Comparison of ENCODE assay signal across 13 cellular contexts in the genomic region with DNA sequence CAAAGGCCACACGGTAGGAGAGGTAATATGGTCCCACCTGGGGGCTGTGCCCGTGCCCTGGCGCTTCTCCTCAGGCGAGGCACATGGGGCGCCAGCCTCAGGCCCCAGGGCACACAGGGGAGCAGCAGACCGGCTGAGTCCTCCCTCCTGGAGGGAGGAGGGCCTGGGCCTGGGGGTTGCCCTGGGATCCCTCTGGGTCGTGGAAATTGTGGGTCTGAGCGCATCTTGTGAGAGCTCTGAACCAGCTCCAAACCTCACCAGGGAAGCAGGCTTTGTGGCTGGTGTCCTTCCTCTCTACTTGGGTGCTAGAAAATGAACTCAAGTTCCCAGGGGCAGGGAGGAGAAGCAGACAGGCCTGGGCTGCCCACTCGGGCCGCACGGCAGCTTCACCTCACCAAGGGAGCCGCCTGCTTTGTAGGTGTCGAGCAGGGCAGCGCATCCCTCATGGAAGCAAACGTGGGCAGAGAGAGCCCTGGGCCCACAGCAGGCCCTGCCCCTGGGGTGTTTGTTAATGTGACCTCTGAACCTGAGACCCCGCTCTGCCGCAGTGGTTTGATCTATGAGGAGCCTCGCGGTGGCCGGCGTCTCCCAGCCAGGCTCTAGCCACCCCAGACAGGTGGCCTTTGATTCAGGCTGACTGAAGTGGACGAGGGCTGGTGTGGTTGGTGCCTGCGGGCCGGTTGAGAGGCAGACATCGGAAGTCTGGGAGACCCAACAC. TPM values are rescaled to one million over a fixed set of nuclear protein-coding genes. Genes with fewer than 3 reads are reported as not detected.
DNase-seq lines count a peak whose midpoint lies in the region; ATAC-seq and TF ChIP-seq lines count a peak whose summit lies in the region.
"Had no signal": no experiment of that assay in that cellular context is flagged by ENCODE, and none has a peak within 500 bp of the region (broad histone marks: within the 10 kb centered on the region; RNA-seq: fewer than 3 reads in every experiment).

No MANE protein-coding gene starts in this region.

- no peaks in the 10 kb centered on the region for H3K9me3 Mint-ChIP-seq in central memory CD8-positive, alpha-beta T cell
- no peaks in the 10 kb centered on the region for H3K9me3 Mint-ChIP-seq in neural progenitor cell

- DNase-seq in central memory CD8-positive, alpha-beta T cell (ENCODE audit: low spot score in 2 of 2) = no peak
- DNase-seq in left ventricle myocardium inferior = peak; percentile 9
- DNase-seq in neural progenitor cell (ENCODE audit: low spot score) = no peak
- DNase-seq in vagina (ENCODE audit: extremely low spot score in 2 of 2) = no peak
- DNase-seq in activated effector memory CD4-positive, alpha-beta T cell treated with Interleukin-2 at 50 U/mL for 16 hours = no peak
- no peak for DNase-seq in ecto neural progenitor cell (ENCODE audit: low spot score)
- DNase-seq: C1 segment of cervical spinal cord, GOT3, NCI-H1694, NCI-H748 treated with DMSO at 0.1 percent for 48 hours, PC-3 had no signal

- no peak overlapping the region for H3K4me2 ChIP-seq in neural progenitor cell

- peak overlapping the region; percentile 16 for H3K27ac Mint-ChIP-seq in central memory CD8-positive, alpha-beta T cell (ENCODE audit: low read depth)
- peak overlapping the region; percentile 15 for H3K27ac Mint-ChIP-seq in neural progenitor cell

- no peaks in the 10 kb centered on the region for H3K27me3 Mint-ChIP-seq in central memory CD8-positive, alpha-beta T cell
- peaks cover 13% of the 10 kb centered on the region for H3K27me3 Mint-ChIP-seq in neural progenitor cell (ENCODE audit: insufficient read depth, low read depth)

- H3K4me3 ChIP-seq in left ventricle myocardium inferior (no peak overlapping the region), neural progenitor cell (no peak overlapping the region), vagina (no peak overlapping the region)
- H3K4me3 ChIP-seq: K562 had no signal

- H3K4me1 Mint-ChIP-seq in central memory CD8-positive, alpha-beta T cell = no peaks in the 10 kb centered on the region
- H3K4me1 Mint-ChIP-seq in neural progenitor cell = peaks cover 24% of the 10 kb centered on the region

- no peaks in the 10 kb centered on the region for H4K20me1 ChIP-seq in neural progenitor cell (ENCODE audit: low read depth)

- H3K4me3 Mint-ChIP-seq in central memory CD8-positive, alpha-beta T cell = no peak overlapping the region
- H3K4me3 Mint-ChIP-seq in neural progenitor cell = no peak overlapping the region

- no peaks in the 10 kb centered on the region for H3K79me2 ChIP-seq in neural progenitor cell (ENCODE audit: low read depth)

- H3K36me3 Mint-ChIP-seq in central memory CD8-positive, alpha-beta T cell (ENCODE audit: insufficient read depth) = no peaks in the 10 kb centered on the region
- H3K36me3 Mint-ChIP-seq in neural progenitor cell = no peaks in the 10 kb centered on the region

- no peak for ATAC-seq in central memory CD8-positive, alpha-beta T cell (replicated peaks; ENCODE audit: extremely low read depth, poor library complexity, severe bottlenecking)
- ATAC-seq in GM19463 (IDR thresholded peaks at IDR 0.05; ENCODE audit: unreplicated experiment) = no peak
- ATAC-seq: K562, PC-3 had no signal

- H3K4me1 ChIP-seq in left ventricle myocardium inferior (peaks cover 97% of the 10 kb centered on the region), neural progenitor cell (peaks cover under 1% of the 10 kb centered on the region), vagina (peaks cover 74% of the 10 kb centered on the region)

- intact Hi-C loops in left ventricle myocardium inferior (cut with micrococcal nuclease) (no loop called here), vagina (cut with DNase I) (no loop called here)

- H3K27me3 ChIP-seq in left ventricle myocardium inferior (ENCODE audit: low read depth) (no peaks in the 10 kb centered on the region), neural progenitor cell (no peaks in the 10 kb centered on the region), vagina (no peaks in the 10 kb centered on the region)

- H3K27ac ChIP-seq in left ventricle myocardium inferior (replicated peaks) = peak overlapping the region; percentile 66
- no peak overlapping the region for H3K27ac ChIP-seq in neural progenitor cell
- peak overlapping the region; percentile 89 for H3K27ac ChIP-seq in vagina

- no peak for TF ChIP-seq CTCF in left ventricle myocardium inferior (IDR thresholded peaks at IDR 0.05; ENCODE audit: borderline replicate concordance)
- TF ChIP-seq CTCF in neural progenitor cell (IDR thresholded peaks at IDR 0.05) = no peak
- no peak for TF ChIP-seq CTCF in vagina (IDR thresholded peaks at IDR 0.05)

- no peak overlapping the region for H3K9ac ChIP-seq in neural progenitor cell

- no peaks in the 10 kb centered on the region for H3F3A ChIP-seq in neural progenitor cell (ENCODE audit: low read depth)

- H3K36me3 ChIP-seq in left ventricle myocardium inferior = peaks cover 3% of the 10 kb centered on the region
- H3K36me3 ChIP-seq in neural progenitor cell = no peaks in the 10 kb centered on the region
- no peaks in the 10 kb centered on the region for H3K36me3 ChIP-seq in vagina

- H3K9me3 ChIP-seq in left ventricle myocardium inferior (replicated peaks) = no peaks in the 10 kb centered on the region
- no peaks in the 10 kb centered on the region for H3K9me3 ChIP-seq in neural progenitor cell (ENCODE audit: low read depth)
- no peaks in the 10 kb centered on the region for H3K9me3 ChIP-seq in vagina

- no peak for TF ChIP-seq POLR2A in vagina (IDR thresholded peaks at IDR 0.05)

- H2AFZ ChIP-seq in neural progenitor cell (replicated peaks) = no peak overlapping the region

RNA-seq across cellular contexts. Expression of gene HTRA3, which starts 10.8 kb away (rescaled TPM):
- total RNA-seq in left ventricle myocardium inferior (119 TPM), neural progenitor cell (ENCODE audit: low replicate concordance) (1.6 and 2.3 TPM in 2 replicates), vagina (33.1 TPM)
- total RNA-seq: K562 had no signal

Comparison
In these comparisons a context has a peak if more than half of its experiments do, and no peak if none do; other contexts are left out.
1. RNA of gene HTRA3, which starts 10.8 kb away (total RNA-seq): 119 TPM in left ventricle myocardium inferior (single experiment) and 33.1 TPM in vagina (single experiment); 1.6 to 2.3 TPM in neural progenitor cell; every median in the first group is over 10 times any median in the second.